ENCODE assay signal across 8 cellular contexts in genomic region chr15:98442379-98442833, GRCh38.
DNase-seq lines count a peak whose midpoint lies in the region; ATAC-seq and TF ChIP-seq lines count a peak whose summit lies in the region.

No MANE protein-coding gene starts in this region.

- H3K27me3 ChIP-seq in DND-41 (ENCODE audit: insufficient read depth, low read length, poor library complexity), result no peaks in the 10 kb centered on the region

- H3K79me2 ChIP-seq in DND-41 (ENCODE audit: insufficient read depth, low read length) (no peaks in the 10 kb centered on the region), OCI-LY7 (ENCODE audit: insufficient read depth, low read depth, low read length) (no peaks in the 10 kb centered on the region)

- peaks cover 3% of the 10 kb centered on the region for H3K4me1 Mint-ChIP-seq in activated T-helper 2 cell treated with anti-CD3 and anti-CD28 coated beads, Interferon-gamma antibody, Interleukin-2, Interleukin-4, amounts not matched to agents 10 μg/mL and 5 μg/mL and 100 μg/mL, durations not matched to agents 14 hours and 24 hours and 36 hours (ENCODE audit: low read depth)

- H3K9me2 ChIP-seq in OCI-LY7 (ENCODE audit: insufficient read depth, low read length), result no peaks in the 10 kb centered on the region

- intact Hi-C loops in OCI-LY7 (cut with micrococcal nuclease; ENCODE audit: unreplicated experiment), result loop anchor here (2.0 to 5.0 kb wide), 3 partner anchors 215 to 770 kb away; no protein-coding TSS in a partner anchor
- intact Hi-C loops in activated T-helper 2 cell treated with anti-CD3 and anti-CD28 coated beads, Interferon-gamma antibody, Interleukin-2, Interleukin-4, amounts not matched to agents 10 μg/mL and 5 μg/mL and 100 μg/mL, durations not matched to agents 14 hours and 24 hours and 36 hours (cut with micrococcal nuclease), result loop anchor here (1.0 to 10.0 kb wide), 5 partner anchors 102 to 772 kb away; no protein-coding TSS in a partner anchor
- intact Hi-C loops in head of caudate nucleus (cut with DNase I), result loop anchor here (5.0 to 10.0 kb wide), 2 partner anchors 622 to 760 kb away; no protein-coding TSS in a partner anchor

- TF ChIP-seq CTCF in DND-41 (IDR thresholded peaks at IDR 0.05; ENCODE audit: borderline replicate concordance, extremely low read depth, low read length, poor library complexity, severe bottlenecking), result peak; percentile 88
- TF ChIP-seq CTCF in OCI-LY7 (conservative IDR thresholded peaks at IDR 0.05; ENCODE audit: low read length), result peak; percentile 87

- peaks cover 3% of the 10 kb centered on the region for H3K27me3 Mint-ChIP-seq in activated T-helper 2 cell treated with anti-CD3 and anti-CD28 coated beads, Interferon-gamma antibody, Interleukin-2, Interleukin-4, amounts not matched to agents 10 μg/mL and 5 μg/mL and 100 μg/mL, durations not matched to agents 14 hours and 24 hours and 36 hours (ENCODE audit: low read depth)

- no peaks in the 10 kb centered on the region for H3K9me3 ChIP-seq in DND-41 (ENCODE audit: insufficient read depth, low read length, severe bottlenecking)
- no peaks in the 10 kb centered on the region for H3K9me3 ChIP-seq in OCI-LY7 (ENCODE audit: low read length)

- H3K4me3 Mint-ChIP-seq in activated T-helper 2 cell treated with anti-CD3 and anti-CD28 coated beads, Interferon-gamma antibody, Interleukin-2, Interleukin-4, amounts not matched to agents 10 μg/mL and 5 μg/mL and 100 μg/mL, durations not matched to agents 14 hours and 24 hours and 36 hours (ENCODE audit: low read depth), result no peak overlapping the region

- H3K27ac Mint-ChIP-seq in activated T-helper 2 cell treated with anti-CD3 and anti-CD28 coated beads, Interferon-gamma antibody, Interleukin-2, Interleukin-4, amounts not matched to agents 10 μg/mL and 5 μg/mL and 100 μg/mL, durations not matched to agents 14 hours and 24 hours and 36 hours, result no peak overlapping the region

- DNase-seq in DND-41 (peak; percentile 66), HS-5 (ENCODE audit: low read depth) (peak; percentile 40), OCI-LY7 (ENCODE audit: low spot score) (peak; percentile 57), head of caudate nucleus (peak in 38 of 42 donors; percentile 22 to 84 (median 64)), putamen (ENCODE audit: low spot score) (peak; percentile 24), NCI-H1092 treated with DMSO at 0.1 percent for 48 hours (lab: John Stamatoyannopoulos, UW) (no peak)
- DNase-seq in activated T-helper 2 cell treated with anti-CD3 and anti-CD28 coated beads, Interferon-gamma antibody, Interleukin-2, Interleukin-4, amounts not matched to agents 10 μg/mL and 5 μg/mL and 100 μg/mL, durations not matched to agents 14 hours and 24 hours and 36 hours (ENCODE audit: low spot score), result peak; percentile 36

- no peaks in the 10 kb centered on the region for H3K9me3 Mint-ChIP-seq in activated T-helper 2 cell treated with anti-CD3 and anti-CD28 coated beads, Interferon-gamma antibody, Interleukin-2, Interleukin-4, amounts not matched to agents 10 μg/mL and 5 μg/mL and 100 μg/mL, durations not matched to agents 14 hours and 24 hours and 36 hours

- CTCF ChIA-PET in OCI-LY7 (lab: Charles Lee; ENCODE audit: unreplicated experiment), result no interaction called here

- H3K9ac ChIP-seq in DND-41 (ENCODE audit: low read depth, low read length), result no peak overlapping the region

- H3K36me3 ChIP-seq in DND-41 (ENCODE audit: insufficient read depth, low read length), result no peaks in the 10 kb centered on the region
- H3K36me3 ChIP-seq in OCI-LY7 (ENCODE audit: insufficient read depth, low read length), result no peaks in the 10 kb centered on the region

- H3K4me3 ChIP-seq in DND-41 (ENCODE audit: low read depth in 1 of 2, low read length in 2 of 2) (no peak overlapping the region), OCI-LY7 (ENCODE audit: low read depth, low read length, poor library complexity, severe bottlenecking) (no peak overlapping the region)

- no TSS peak for BruUV-seq in OCI-LY7 (replicated peaks; lab: Mats Ljungman, UMichigan)

- H2AFZ ChIP-seq in DND-41 (ENCODE audit: low read depth, low read length) (no peak overlapping the region), OCI-LY7 (ENCODE audit: low read length) (peak overlapping the region; percentile 41; the same call in 1 of the 2 replicates)

- H3K27ac ChIP-seq in DND-41 (ENCODE audit: low read length) (no peak overlapping the region), OCI-LY7 (ENCODE audit: low read depth, low read length, poor library complexity, severe bottlenecking) (no peak overlapping the region)

- H3K4me1 ChIP-seq in DND-41 (ENCODE audit: insufficient read depth, low read length), result peaks cover 5% of the 10 kb centered on the region; the same call in 1 of the 2 replicates
- H3K4me1 ChIP-seq in OCI-LY7 (ENCODE audit: insufficient read depth, low read length, poor library complexity, severe bottlenecking), result no peaks in the 10 kb centered on the region

- H3K4me2 ChIP-seq in DND-41 (ENCODE audit: insufficient read depth, low read length), result 0 out of 2 replicates have a peak overlapping the region, but pooled peaks have one; percentile 16
- H3K4me2 ChIP-seq in OCI-LY7 (ENCODE audit: low read length), result no peak overlapping the region; the same call in 1 of the 2 replicates

- H4K20me1 ChIP-seq in DND-41 (ENCODE audit: insufficient read depth, low read length), result no peaks in the 10 kb centered on the region
- H4K20me1 ChIP-seq in OCI-LY7 (ENCODE audit: insufficient read depth, low read length), result no peaks in the 10 kb centered on the region

- no peaks in the 10 kb centered on the region for H3K36me3 Mint-ChIP-seq in activated T-helper 2 cell treated with anti-CD3 and anti-CD28 coated beads, Interferon-gamma antibody, Interleukin-2, Interleukin-4, amounts not matched to agents 10 μg/mL and 5 μg/mL and 100 μg/mL, durations not matched to agents 14 hours and 24 hours and 36 hours (ENCODE audit: low read depth)

- POLR2A ChIA-PET in OCI-LY7 (lab: Charles Lee), result no interaction called here

- peak; percentile 97 for ATAC-seq in DND-41 (ENCODE audit: insufficient read depth, low read depth)
- peak; percentile 72 for ATAC-seq in GM21360 (IDR thresholded peaks at IDR 0.05; ENCODE audit: unreplicated experiment)
